15 cellular contexts compared by ENCODE assay signal in genomic region chr15:83061680-83062079, GRCh38. TPM values are rescaled to one million over a fixed set of nuclear protein-coding genes. Genes with fewer than 3 reads are reported as not detected.
DNase-seq lines count a peak whose midpoint lies in the region; ATAC-seq and TF ChIP-seq lines count a peak whose summit lies in the region.
"Had no signal": no experiment of that assay in that cellular context is flagged by ENCODE, and none has a peak within 500 bp of the region (broad histone marks: within the 10 kb centered on the region; RNA-seq: fewer than 3 reads in every experiment).

No MANE protein-coding gene starts in this region.

- H3K4me3 ChIP-seq in Loucy (ENCODE audit: low read length, poor library complexity, severe bottlenecking) (peak overlapping the region; percentile 90), astrocyte of the spinal cord (ENCODE audit: low read depth, low read length) (no peak overlapping the region), muscle layer of colon (ENCODE audit: low read depth in 1 of 2, low read length in 2 of 2) (no peak overlapping the region)
- H3K4me3 ChIP-seq: coronary artery, sigmoid colon had no signal

- DNase-seq in CD1c-positive myeloid dendritic cell (ENCODE audit: extremely low spot score) (peak; percentile 19), astrocyte of the spinal cord (ENCODE audit: low read depth, low spot score) (peak; percentile 39), AG08396 (ENCODE audit: low spot score) (no peak), NCI-H774 (lab: John Stamatoyannopoulos, UW) (no peak)
- DNase-seq in activated T-cell treated with anti-CD3 and anti-CD28 coated beads, Interleukin-2, amount 50 U/mL, for 72 hours, result no peak
- DNase-seq: activated CD4-positive, CD25-positive, alpha-beta regulatory T cell; activated naive CD8-positive, alpha-beta T cell treated with anti-CD3 and anti-CD28 coated beads for 36 hours; NCI-H2029; sigmoid colon had no signal

- no peak overlapping the region for H3K27ac Mint-ChIP-seq in activated T-cell treated with anti-CD3 and anti-CD28 coated beads, Interleukin-2, amount 50 U/mL, for 72 hours
- H3K27ac Mint-ChIP-seq: activated naive CD8-positive, alpha-beta T cell treated with anti-CD3 and anti-CD28 coated beads for 36 hours had no signal

- H2AFZ ChIP-seq in Loucy (ENCODE audit: low read length), result no peak overlapping the region

- no peaks in the 10 kb centered on the region for H3K9me2 ChIP-seq in Loucy (replicated peaks; ENCODE audit: low read depth, low read length)

- H3K27me3 ChIP-seq in Loucy (ENCODE audit: insufficient read depth, low read length, poor library complexity, severe bottlenecking) (no peaks in the 10 kb centered on the region), muscle layer of colon (ENCODE audit: control insufficient read depth in 1 of 2, insufficient read depth in 2 of 2, low read length in 2 of 2) (no peaks in the 10 kb centered on the region)
- H3K27me3 ChIP-seq: sigmoid colon had no signal

- in situ Hi-C loops in astrocyte of the spinal cord (cut with HindIII; ENCODE audit: low sequenced_read_pairs), result no loop called here

- H3K79me2 ChIP-seq in Loucy (ENCODE audit: insufficient read depth, low read length), result peaks cover 98% of the 10 kb centered on the region

- ATAC-seq in HG03520 (IDR thresholded peaks at IDR 0.05; ENCODE audit: unreplicated experiment), result no peak
- ATAC-seq in activated T-cell treated with anti-CD3 and anti-CD28 coated beads, Interleukin-2, amount 50 U/mL, for 72 hours (replicated peaks in 1 of 2), result no peak

- H3K4me1 ChIP-seq in Loucy (ENCODE audit: insufficient read depth, low read length, poor library complexity, severe bottlenecking) (peaks cover 43% of the 10 kb centered on the region), muscle layer of colon (ENCODE audit: insufficient read depth, low read length) (peaks cover 52% of the 10 kb centered on the region)

- peak overlapping the region; percentile 88 for H3K4me2 ChIP-seq in Loucy (ENCODE audit: low read depth, low read length, poor library complexity, severe bottlenecking)
- H3K4me2 ChIP-seq: KMS-11 had no signal

- no peak for TF ChIP-seq CTCF in Loucy (conservative IDR thresholded peaks at IDR 0.05; ENCODE audit: low read length)
- no peak for TF ChIP-seq CTCF in astrocyte of the spinal cord (IDR thresholded peaks at IDR 0.05; ENCODE audit: low read depth, low read length)

- no peaks in the 10 kb centered on the region for H3K27me3 Mint-ChIP-seq in activated T-cell treated with anti-CD3 and anti-CD28 coated beads, Interleukin-2, amount 50 U/mL, for 72 hours (ENCODE audit: low read depth)
- H3K27me3 Mint-ChIP-seq: activated naive CD8-positive, alpha-beta T cell treated with anti-CD3 and anti-CD28 coated beads for 36 hours had no signal

- H3K9me3 Mint-ChIP-seq in activated T-cell treated with anti-CD3 and anti-CD28 coated beads, Interleukin-2, amount 50 U/mL, for 72 hours, result no peaks in the 10 kb centered on the region
- H3K9me3 Mint-ChIP-seq: activated naive CD8-positive, alpha-beta T cell treated with anti-CD3 and anti-CD28 coated beads for 36 hours had no signal

- no peaks in the 10 kb centered on the region for H3K4me1 Mint-ChIP-seq in activated T-cell treated with anti-CD3 and anti-CD28 coated beads, Interleukin-2, amount 50 U/mL, for 72 hours (ENCODE audit: low read depth)

- H3K9me3 ChIP-seq in Loucy (ENCODE audit: insufficient read depth, low read depth, low read length), result no peaks in the 10 kb centered on the region
- H3K9me3 ChIP-seq in muscle layer of colon (ENCODE audit: low read length), result no peaks in the 10 kb centered on the region
- H3K9me3 ChIP-seq: sigmoid colon had no signal

- H3K27ac ChIP-seq in muscle layer of colon (ENCODE audit: low read depth, low read length), result peak overlapping the region; percentile 24
- H3K27ac ChIP-seq: C4-2B, coronary artery, KMS-11 had no signal

- no peak overlapping the region for H3K4me3 Mint-ChIP-seq in activated T-cell treated with anti-CD3 and anti-CD28 coated beads, Interleukin-2, amount 50 U/mL, for 72 hours
- H3K4me3 Mint-ChIP-seq: activated naive CD8-positive, alpha-beta T cell treated with anti-CD3 and anti-CD28 coated beads for 36 hours had no signal

- H3K9ac ChIP-seq in Loucy (ENCODE audit: low read depth, low read length, poor library complexity, severe bottlenecking) (peak overlapping the region; percentile 87), muscle layer of colon (ENCODE audit: low read length) (no peak overlapping the region)
- H3K9ac ChIP-seq: KMS-11 had no signal

- no peaks in the 10 kb centered on the region for H3F3A ChIP-seq in Loucy (ENCODE audit: low read depth)

- H3K36me3 Mint-ChIP-seq in activated T-cell treated with anti-CD3 and anti-CD28 coated beads, Interleukin-2, amount 50 U/mL, for 72 hours (ENCODE audit: insufficient read depth in 2 of 2), result peaks cover 7 to 9% of the 10 kb centered on the region in 2 donors

- H4K20me1 ChIP-seq in Loucy (ENCODE audit: insufficient read depth, low read length, poor library complexity, severe bottlenecking), result peaks cover 93% of the 10 kb centered on the region

- H3K36me3 ChIP-seq in Loucy (ENCODE audit: insufficient read depth, low read length) (peaks cover 3% of the 10 kb centered on the region; the same call in 1 of the 2 replicates), muscle layer of colon (ENCODE audit: insufficient read depth, low read length) (no peaks in the 10 kb centered on the region)
- H3K36me3 ChIP-seq: sigmoid colon had no signal

RNA-seq across cellular contexts. Expression of gene BTBD1, which starts 5.4 kb away (rescaled TPM):
- 10 to 100 TPM; 65.0 to 65.7 TPM for total RNA-seq in activated T-cell treated with anti-CD3 and anti-CD28 coated beads, Interleukin-2, amount 50 U/mL, for 72 hours

RNA-seq across cellular contexts. Expression of gene TM6SF1, which starts 45.8 kb away (rescaled TPM):
- 10 to 100 TPM; 25.1 to 31.8 TPM for total RNA-seq in activated T-cell treated with anti-CD3 and anti-CD28 coated beads, Interleukin-2, amount 50 U/mL, for 72 hours

RNA-seq across cellular contexts. Expression of gene C15orf40, which starts 50.2 kb away (rescaled TPM):
- 10 to 100 TPM; 31.5 to 40.8 TPM for total RNA-seq in activated T-cell treated with anti-CD3 and anti-CD28 coated beads, Interleukin-2, amount 50 U/mL, for 72 hours

Comparison
In these comparisons a context has a peak if more than half of its experiments do, and no peak if none do; other contexts are left out.
1. DNase-seq: peak in CD1c-positive myeloid dendritic cell (single experiment) and astrocyte of the spinal cord (single experiment); none in AG08396 (single experiment), NCI-H774 (single experiment) and activated T-cell treated with anti-CD3 and anti-CD28 coated beads, Interleukin-2, amount 50 U/mL, for 72 hours (0 of 2).